ENCODE assay signal across 21 cellular contexts in genomic region chr1:205642679-205643307, GRCh38.
"Had no signal": no experiment of that assay in that cellular context is flagged by ENCODE, and none has a peak within 500 bp of the region (broad histone marks: within the 10 kb centered on the region; RNA-seq: fewer than 3 reads in every experiment).

No MANE protein-coding gene starts in this region.

- DNase-seq: cerebellar nuclear complex; colonic mucosa; cortex of kidney; dermis blood vessel endothelial cell; dorsolateral prefrontal cortex; effector CD4-positive, alpha-beta T cell; effector memory CD4-positive, alpha-beta T cell; foreskin keratinocyte; heart left ventricle; hippocampal formation; left cardiac atrium; left ventricle myocardium inferior; lower lobe of right lung; mesenchymal stem cell; mucosa of descending colon had no signal

- H3K9me3 Mint-ChIP-seq: mesothelial cell of epicardium had no signal

- H3K36me3 ChIP-seq: colonic mucosa, esophagus muscularis mucosa, gastroesophageal sphincter, heart left ventricle, left ventricle myocardium inferior, lower lobe of right lung had no signal

- H3K9me3 ChIP-seq: colonic mucosa, esophagus muscularis mucosa, gastroesophageal sphincter, heart left ventricle, left ventricle myocardium inferior, lower lobe of right lung, mucosa of descending colon had no signal

- H3K4me1 ChIP-seq: colonic mucosa, esophagus muscularis mucosa, foreskin keratinocyte, gastroesophageal sphincter, left ventricle myocardium inferior, lower lobe of right lung had no signal

- H3K4me3 Mint-ChIP-seq: mesothelial cell of epicardium had no signal

- H3K4me3 ChIP-seq: colonic mucosa, dorsolateral prefrontal cortex, esophagus muscularis mucosa, gastroesophageal sphincter, heart left ventricle, left ventricle myocardium inferior, lower lobe of right lung, mucosa of descending colon had no signal

- H3K27me3 ChIP-seq: colonic mucosa, dorsolateral prefrontal cortex, esophagus muscularis mucosa, foreskin keratinocyte, heart left ventricle had no signal

- H3K27ac ChIP-seq: colonic mucosa, esophagus muscularis mucosa, foreskin keratinocyte, gastroesophageal sphincter, heart left ventricle, left ventricle myocardium inferior, lower lobe of right lung had no signal

- ATAC-seq: foreskin keratinocyte, gastroesophageal sphincter, heart left ventricle, left cardiac atrium, lower lobe of right lung, mucosa of descending colon had no signal

- FAIRE-seq: frontal cortex, islet of Langerhans, keratinocyte had no signal

- H3K4me1 Mint-ChIP-seq: mesothelial cell of epicardium had no signal

- H3K36me3 Mint-ChIP-seq: mesothelial cell of epicardium had no signal

- H3K27ac Mint-ChIP-seq: mesothelial cell of epicardium had no signal
